22 cellular contexts compared by ENCODE assay signal in the genomic region with DNA sequence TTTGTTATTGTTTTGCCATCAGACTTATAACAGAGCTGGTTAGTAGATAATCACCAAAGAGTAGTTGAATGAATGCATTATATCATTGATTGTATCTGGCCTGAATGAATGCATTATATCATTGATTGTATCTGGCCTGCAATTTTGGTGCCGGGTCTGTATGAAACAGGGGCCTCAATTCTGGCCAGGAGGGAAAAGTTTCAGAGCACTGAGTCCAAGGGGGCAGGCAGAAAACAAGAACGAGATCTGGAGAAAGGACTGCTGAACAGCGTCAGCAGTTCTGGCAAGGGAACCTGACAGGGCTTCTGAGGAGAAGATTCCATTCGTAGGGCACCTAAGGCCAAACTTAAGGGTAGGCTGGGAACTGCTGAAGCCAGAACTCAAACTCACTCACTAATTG.
DNase-seq lines count a peak whose midpoint lies in the region; ATAC-seq and TF ChIP-seq lines count a peak whose summit lies in the region.
"Had no signal": no experiment of that assay in that cellular context is flagged by ENCODE, and none has a peak within 500 bp of the region (broad histone marks: within the 10 kb centered on the region; RNA-seq: fewer than 3 reads in every experiment).

No MANE protein-coding gene starts in this region.

- in situ Hi-C loops in G401 (cut with HindIII; ENCODE audit: low sequenced_read_pairs) (no loop called here), GM23248 (cut with MboI) (no loop called here)

- WGBS in esophagus squamous epithelium, 2 donors = 68 to 91% methylated on average over 4 of the region's 4 CpGs
- 27% methylated on average over 4 of the region's 4 CpGs for WGBS in urinary bladder
- 42 to 55% methylated on average over 4 of the region's 4 CpGs for WGBS in GM23248 (ENCODE audit: low coverage in 1 of 2, low lambda C conversion rate in 2 of 2, missing lambda C conversion rate in 2 of 2), 2 experiments

- H3K27ac ChIP-seq in esophagus squamous epithelium = peak overlapping the region in 3 of 4 donors; percentile 18 to 63 (median 43)
- H3K27ac ChIP-seq in urinary bladder (ENCODE audit: low read depth) = peak overlapping the region; percentile 3
- H3K27ac ChIP-seq in ascending aorta = peak overlapping the region in 1 of 2 donors; percentile 23
- H3K27ac ChIP-seq in GM23248 = no peak overlapping the region
- H3K27ac ChIP-seq: thyroid gland had no signal

- H3K9me2 ChIP-seq in GM23248 (ENCODE audit: insufficient read depth) = no peaks in the 10 kb centered on the region

- no peak overlapping the region for H2AFZ ChIP-seq in GM23248

- no peak overlapping the region for H3K9ac ChIP-seq in GM23248

- TF ChIP-seq CTCF in esophagus squamous epithelium (IDR thresholded peaks at IDR 0.05) = no peak
- no peak for TF ChIP-seq CTCF in ascending aorta (IDR thresholded peaks at IDR 0.05)

- no peaks in the 10 kb centered on the region for H4K20me1 ChIP-seq in GM23248 (ENCODE audit: insufficient read depth)

- H3K27me3 ChIP-seq in esophagus squamous epithelium = no peaks in the 10 kb centered on the region
- no peaks in the 10 kb centered on the region for H3K27me3 ChIP-seq in ascending aorta
- no peaks in the 10 kb centered on the region for H3K27me3 ChIP-seq in GM23248 (replicated peaks; ENCODE audit: insufficient read depth)
- H3K27me3 ChIP-seq: left lung, thyroid gland had no signal

- no peaks in the 10 kb centered on the region for H3K79me2 ChIP-seq in GM23248 (ENCODE audit: insufficient read depth)

- H3K4me1 ChIP-seq in esophagus squamous epithelium (peaks cover 0 to 11% (median 0%) of the 10 kb centered on the region in 3 donors), urinary bladder (ENCODE audit: insufficient read depth) (no peaks in the 10 kb centered on the region), ascending aorta (peaks cover 0 to 3% of the 10 kb centered on the region in 2 donors), GM23248 (ENCODE audit: insufficient read depth) (peaks cover 25% of the 10 kb centered on the region)
- H3K4me1 ChIP-seq: left lung, thyroid gland had no signal

- DNase-seq in esophagus squamous epithelium (lab: John Stamatoyannopoulos, UW) = no peak
- DNase-seq in left ventricle myocardium superior = peak; percentile 42
- no peak for DNase-seq in sciatic nerve (ENCODE audit: low spot score)
- no peak for DNase-seq in ascending aorta (ENCODE audit: low spot score in 2 of 2)
- DNase-seq in G401 (ENCODE audit: low spot score) = no peak
- DNase-seq in GM23248 = no peak
- DNase-seq: activated CD4-positive, alpha-beta T cell treated with anti-CD3 and anti-CD28 coated beads, Interleukin-2, amount 10 ng/mL, durations not matched to agents 24 days and 14 days; CD4-positive, CD25-positive, alpha-beta regulatory T cell; H7; KBM-7; left lung; MM.1S; NCI-H1417 treated with DMSO at 0.1 percent for 48 hours; NCI-H446 treated with DMSO at 0.1 percent for 48 hours; nephron progenitor cell; posterior cingulate gyrus; stimulated activated CD4-positive, alpha-beta T cell treated with anti-CD3 and anti-CD28 coated beads, Interleukin-2, amount 100 ng/mL, for 24 hours; T-helper 2 cell; thyroid gland had no signal

- no peak overlapping the region for H3K4me2 ChIP-seq in GM23248 (ENCODE audit: unreplicated experiment)
- H3K4me2 ChIP-seq: smooth muscle cell had no signal

- intact Hi-C loops in esophagus squamous epithelium (cut with DNase I) (no loop called here), left ventricle myocardium superior (cut with micrococcal nuclease) (loop anchor here (10.0 kb wide), 1 partner anchor 94 kb away; no protein-coding TSS in a partner anchor), sciatic nerve (cut with DNase I) (no loop called here), ascending aorta (cut with DNase I) (no loop called here)

- ATAC-seq in left ventricle myocardium superior (peak; percentile 91), sciatic nerve (peak; percentile 76)
- ATAC-seq: left lung, Panc1 had no signal

- H3K4me3 ChIP-seq in esophagus squamous epithelium = no peak overlapping the region
- H3K4me3 ChIP-seq in urinary bladder (ENCODE audit: low read depth, low read length) = no peak overlapping the region
- H3K4me3 ChIP-seq in ascending aorta = no peak overlapping the region
- H3K4me3 ChIP-seq in GM23248 = no peak overlapping the region
- H3K4me3 ChIP-seq: left lung, smooth muscle cell, thyroid gland had no signal

- no peak for TF ChIP-seq POLR2A in esophagus squamous epithelium (IDR thresholded peaks at IDR 0.05)

- H3K9me3 ChIP-seq in esophagus squamous epithelium (no peaks in the 10 kb centered on the region), ascending aorta (no peaks in the 10 kb centered on the region), GM23248 (ENCODE audit: low read depth) (no peaks in the 10 kb centered on the region)
- H3K9me3 ChIP-seq: left lung, thyroid gland had no signal

- H3K36me3 ChIP-seq in esophagus squamous epithelium = no peaks in the 10 kb centered on the region
- no peaks in the 10 kb centered on the region for H3K36me3 ChIP-seq in urinary bladder (ENCODE audit: insufficient read depth)
- H3K36me3 ChIP-seq in ascending aorta = no peaks in the 10 kb centered on the region
- peaks cover 86% of the 10 kb centered on the region for H3K36me3 ChIP-seq in GM23248 (ENCODE audit: low read depth)
- H3K36me3 ChIP-seq: left lung, thyroid gland had no signal

- H3F3A ChIP-seq in GM23248 (ENCODE audit: insufficient read depth) = peaks cover 79% of the 10 kb centered on the region
